ENCODE assay signal across 15 cellular contexts in genomic region chr11:43691332-43691731, GRCh38.
"Had no signal": no experiment of that assay in that cellular context is flagged by ENCODE, and none has a peak within 500 bp of the region (broad histone marks: within the 10 kb centered on the region; RNA-seq: fewer than 3 reads in every experiment).

No MANE protein-coding gene starts in this region.

- H3K4me3 ChIP-seq: dorsolateral prefrontal cortex, mucosa of descending colon, right atrium auricular region, skin epidermis, stomach, thoracic aorta had no signal

- H3K9me3 ChIP-seq: mucosa of descending colon, right atrium auricular region, stomach, thoracic aorta had no signal

- H3K27ac ChIP-seq: dorsolateral prefrontal cortex, right atrium auricular region, skin epidermis, stomach, thoracic aorta had no signal

- H3K36me3 ChIP-seq: right atrium auricular region, stomach, thoracic aorta had no signal

- DNase-seq: activated CD4-positive, alpha-beta T cell treated with anti-CD3 and anti-CD28 coated beads, Interleukin-2, amount 50 U/mL, for 4 hours; activated naive CD4-positive, alpha-beta T cell; aorta; dorsolateral prefrontal cortex; foreskin fibroblast; left colon; mucosa of descending colon; naive thymus-derived CD8-positive, alpha-beta T cell; nucleus accumbens; stomach had no signal

- H3K27me3 ChIP-seq: dorsolateral prefrontal cortex, right atrium auricular region, stomach had no signal

- ATAC-seq: activated CD4-positive, CD25-positive, alpha-beta regulatory T cell treated with anti-CD3 and anti-CD28 coated beads, Interleukin-2, amount 50 U/mL, for 24 hours; esophagus mucosa; left colon; mucosa of descending colon; naive thymus-derived CD8-positive, alpha-beta T cell had no signal
